Comparison of ENCODE assay signal across 16 cellular contexts in the genomic region with DNA sequence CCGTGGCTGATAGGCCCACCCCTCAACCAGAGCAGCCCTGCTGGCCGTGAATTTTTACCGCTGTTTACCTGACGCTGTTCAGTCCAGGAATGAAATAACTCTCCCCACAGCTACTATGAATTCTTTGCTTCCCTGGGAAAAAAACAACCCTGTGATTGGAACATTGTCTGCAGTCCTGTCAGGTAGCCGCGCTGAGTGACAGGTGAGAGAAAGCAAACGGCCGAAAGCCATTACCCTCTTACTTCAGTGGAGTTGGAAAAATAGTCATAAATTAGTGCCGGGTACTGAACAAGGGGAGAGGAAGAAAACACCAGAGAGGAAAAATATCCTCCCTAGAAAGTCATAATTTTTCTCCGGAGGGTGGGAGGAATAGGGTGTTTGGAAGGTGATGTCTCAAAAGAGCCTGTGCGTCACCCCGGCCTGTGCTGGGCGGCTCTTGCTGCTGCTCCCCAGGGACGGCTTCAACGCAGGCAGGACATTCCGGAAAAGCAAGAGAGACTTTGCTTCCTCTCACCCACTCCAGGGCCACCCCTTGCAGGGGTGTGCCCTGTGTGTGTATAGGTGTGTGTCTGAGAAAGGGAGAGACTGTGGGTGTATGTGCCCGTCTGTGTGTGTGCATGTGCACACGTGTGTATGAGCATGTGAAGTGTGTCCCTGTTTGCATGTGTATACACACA.
"Had no signal": no experiment of that assay in that cellular context is flagged by ENCODE, and none has a peak within 500 bp of the region (broad histone marks: within the 10 kb centered on the region; RNA-seq: fewer than 3 reads in every experiment).

No MANE protein-coding gene starts in this region.

- H3K9me3 ChIP-seq: adrenal gland, suprapubic skin, transverse colon, vagina had no signal

- H3K4me1 ChIP-seq: adrenal gland, suprapubic skin, transverse colon, vagina had no signal

- H3K27me3 ChIP-seq: adrenal gland, suprapubic skin, transverse colon, vagina had no signal

- ATAC-seq: activated naive CD4-positive, alpha-beta T cell treated with anti-CD3 and anti-CD28 coated beads, Interleukin-2, amount 50 U/mL, for 72 hours; effector memory CD8-positive, alpha-beta T cell; naive thymus-derived CD8-positive, alpha-beta T cell had no signal

- H3K36me3 ChIP-seq: adrenal gland, suprapubic skin, transverse colon, vagina had no signal

- FAIRE-seq: astrocyte, kidney had no signal

- H3K27ac ChIP-seq: adrenal gland, skin epidermis, suprapubic skin, transverse colon, vagina, VCaP had no signal

- DNase-seq: activated CD4-positive, alpha-beta T cell treated with anti-CD3 and anti-CD28 coated beads for 1 hour; activated CD8-positive, alpha-beta memory T cell treated with anti-CD3 and anti-CD28 coated beads for 24 hours; activated gamma-delta T cell treated with Interleukin-2 at 50 U/mL for 16 hours; adrenal gland; effector memory CD8-positive, alpha-beta T cell; foreskin fibroblast; mesenchymal stem cell; naive thymus-derived CD8-positive, alpha-beta T cell; transverse colon had no signal

- H3K4me3 ChIP-seq: adrenal gland, skin epidermis, suprapubic skin, transverse colon, vagina had no signal
